In genomic region chr2:172462393-172463381, GRCh38 we compare ENCODE assay signal across 8 cellular contexts. TPM values are rescaled to one million over a fixed set of nuclear protein-coding genes. Genes with fewer than 3 reads are reported as not detected.
DNase-seq lines count a peak whose midpoint lies in the region; ATAC-seq and TF ChIP-seq lines count a peak whose summit lies in the region.

No MANE protein-coding gene starts in this region.

- H3K4me3 Mint-ChIP-seq in CD8-positive, alpha-beta memory T cell, result peak overlapping the region; percentile 70 to 92 (median 87)

- peaks cover 85 to 88% (median 85%) of the 10 kb centered on the region in 3 donors for H3K4me1 Mint-ChIP-seq in CD8-positive, alpha-beta memory T cell

- POLR2A ChIA-PET in CD8-positive, alpha-beta memory T cell (lab: Charles Lee), result interaction anchor here (0.9 to 4.6 kb wide), 7 partner anchors 17 to 290 kb away, joined by 3 to 52 read pairs (median 4); partner anchors contain the start of gene ITGA6

- H3K27ac ChIP-seq in CD8-positive, alpha-beta memory T cell (ENCODE audit: low read depth, low read length), result peak overlapping the region; percentile 34
- peak overlapping the region; percentile 64 for H3K27ac ChIP-seq in effector memory CD4-positive, alpha-beta T cell (ENCODE audit: insufficient read depth, low read length, poor library complexity, severe bottlenecking)
- H3K27ac ChIP-seq in brain microvascular endothelial cell, result no peak overlapping the region

- no peaks in the 10 kb centered on the region for H3K9me3 Mint-ChIP-seq in CD8-positive, alpha-beta memory T cell

- TF ChIP-seq CTCF in brain microvascular endothelial cell (IDR thresholded peaks at IDR 0.05; ENCODE audit: low read depth, low read length, missing control alignments), result no peak

- H3K36me3 ChIP-seq in CD8-positive, alpha-beta memory T cell (ENCODE audit: insufficient read depth, low read length), result peaks cover 4% of the 10 kb centered on the region
- peaks cover 6% of the 10 kb centered on the region for H3K36me3 ChIP-seq in effector memory CD4-positive, alpha-beta T cell (ENCODE audit: control insufficient read depth, insufficient read depth, low read length)
- H3K36me3 ChIP-seq in HAP-1 (replicated peaks), result no peaks in the 10 kb centered on the region
- H3K36me3 ChIP-seq in brain microvascular endothelial cell (replicated peaks), result no peaks in the 10 kb centered on the region

- peaks cover 81% of the 10 kb centered on the region for H3K4me1 ChIP-seq in CD8-positive, alpha-beta memory T cell (ENCODE audit: insufficient read depth, low read length)
- H3K4me1 ChIP-seq in effector memory CD4-positive, alpha-beta T cell (ENCODE audit: control insufficient read depth, insufficient read depth, low read length, poor library complexity, severe bottlenecking), result peaks cover 70% of the 10 kb centered on the region
- peaks cover 39% of the 10 kb centered on the region for H3K4me1 ChIP-seq in HAP-1

- in situ Hi-C loops in SK-MEL-5 (cut with HindIII; ENCODE audit: low pct_unique_long_range_greater_than_20kb, low sequenced_read_pairs) (no loop called here), HAP-1 (cut with MboI; ENCODE audit: low sequenced_read_pairs) (loop anchor here (5.0 to 25.0 kb wide), 3 partner anchors 290 to 900 kb away; no protein-coding TSS in a partner anchor), brain microvascular endothelial cell (cut with HindIII; ENCODE audit: low pct_ligation_motif_present, low sequenced_read_pairs) (no loop called here)

- peak in 4 of 5 donors; percentile 37 to 88 (median 72) for DNase-seq in CD8-positive, alpha-beta memory T cell
- peak; percentile 13 for DNase-seq in SK-MEL-5 (ENCODE audit: low read depth, low spot score)
- DNase-seq in effector memory CD4-positive, alpha-beta T cell, result peak; percentile 25 to 39 (median 38)
- DNase-seq in Ammon's horn (ENCODE audit: low spot score), result no peak
- DNase-seq in HAP-1 (ENCODE audit: low spot score in 2 of 2), result no peak
- no peak for DNase-seq in brain microvascular endothelial cell

- peak overlapping the region; percentile 55 for H3K4me3 ChIP-seq in CD8-positive, alpha-beta memory T cell (ENCODE audit: low read length)
- H3K4me3 ChIP-seq in effector memory CD4-positive, alpha-beta T cell (ENCODE audit: insufficient read depth, low read depth, low read length, poor library complexity, severe bottlenecking), result peak overlapping the region; percentile 46
- H3K4me3 ChIP-seq in HAP-1 (no peak overlapping the region), brain microvascular endothelial cell (ENCODE audit: low read depth, low read length) (no peak overlapping the region)

- peak overlapping the region; percentile 59 to 95 (median 84) for H3K27ac Mint-ChIP-seq in CD8-positive, alpha-beta memory T cell

- H3K27me3 ChIP-seq in CD8-positive, alpha-beta memory T cell (ENCODE audit: insufficient read depth, low read length, poor library complexity, severe bottlenecking), result no peaks in the 10 kb centered on the region
- H3K27me3 ChIP-seq in effector memory CD4-positive, alpha-beta T cell (replicated peaks; ENCODE audit: control insufficient read depth, insufficient read depth, low read length, poor library complexity, severe bottlenecking), result no peaks in the 10 kb centered on the region
- H3K27me3 ChIP-seq in HAP-1 (ENCODE audit: low read depth) (no peaks in the 10 kb centered on the region), brain microvascular endothelial cell (replicated peaks) (no peaks in the 10 kb centered on the region)

- no peaks in the 10 kb centered on the region for H3K27me3 Mint-ChIP-seq in CD8-positive, alpha-beta memory T cell

- CTCF ChIA-PET in CD8-positive, alpha-beta memory T cell (lab: Charles Lee), result interaction anchor here (0.5 to 15.0 kb wide), 55 partner anchors 10 to 864 kb away, joined by 3 to 582 read pairs (median 4); partner anchors contain the start of genes DLX2, HAT1, ITGA6 and PDK1

- ATAC-seq in HG02798 (IDR thresholded peaks at IDR 0.05; ENCODE audit: poor library complexity, unreplicated experiment) (peak; percentile 54), HG02840 (IDR thresholded peaks at IDR 0.05; ENCODE audit: low FRiP score, unreplicated experiment) (no peak)

- no peaks in the 10 kb centered on the region for H3K9me3 ChIP-seq in CD8-positive, alpha-beta memory T cell (ENCODE audit: low read length)
- no peaks in the 10 kb centered on the region for H3K9me3 ChIP-seq in effector memory CD4-positive, alpha-beta T cell (ENCODE audit: control insufficient read depth, low read length)
- H3K9me3 ChIP-seq in HAP-1, result no peaks in the 10 kb centered on the region

- peaks cover 3 to 19% (median 10%) of the 10 kb centered on the region in 3 donors for H3K36me3 Mint-ChIP-seq in CD8-positive, alpha-beta memory T cell

RNA-seq across cellular contexts. Expression of gene ITGA6, which starts 35.3 kb away (rescaled TPM):
- total RNA-seq in CD8-positive, alpha-beta memory T cell, result 1 to 10 TPM; 8.0 to 9.0 TPM
- 39.4 TPM for polyA plus RNA-seq in CD8-positive, alpha-beta memory T cell
- total RNA-seq in SK-MEL-5 (2014; rRNA removed; shearing (Covaris generic)), result 61.5 and 65.3 TPM in 2 replicates
- polyA plus RNA-seq in SK-MEL-5 (2015; cell fraction: cytosol; rRNA removed), result 61.0 and 77.1 TPM in 2 replicates
- 67.0 and 101 TPM in 2 replicates for polyA plus RNA-seq in SK-MEL-5 (2015; cell fraction: nucleus; rRNA removed)

Comparison
In these comparisons a context has a peak if more than half of its experiments do, and no peak if none do; other contexts are left out.
1. DNase-seq: peak in CD8-positive, alpha-beta memory T cell (4 of 5), SK-MEL-5 (single experiment) and effector memory CD4-positive, alpha-beta T cell (3 of 3); none in Ammon's horn (single experiment), HAP-1 (0 of 2) and brain microvascular endothelial cell (single experiment).
2. H3K4me3 ChIP-seq: peak in CD8-positive, alpha-beta memory T cell (single experiment) and effector memory CD4-positive, alpha-beta T cell (single experiment); none in HAP-1 (single experiment) and brain microvascular endothelial cell (single experiment).